Comparison of ENCODE assay signal across 21 cellular contexts in the genomic region with DNA sequence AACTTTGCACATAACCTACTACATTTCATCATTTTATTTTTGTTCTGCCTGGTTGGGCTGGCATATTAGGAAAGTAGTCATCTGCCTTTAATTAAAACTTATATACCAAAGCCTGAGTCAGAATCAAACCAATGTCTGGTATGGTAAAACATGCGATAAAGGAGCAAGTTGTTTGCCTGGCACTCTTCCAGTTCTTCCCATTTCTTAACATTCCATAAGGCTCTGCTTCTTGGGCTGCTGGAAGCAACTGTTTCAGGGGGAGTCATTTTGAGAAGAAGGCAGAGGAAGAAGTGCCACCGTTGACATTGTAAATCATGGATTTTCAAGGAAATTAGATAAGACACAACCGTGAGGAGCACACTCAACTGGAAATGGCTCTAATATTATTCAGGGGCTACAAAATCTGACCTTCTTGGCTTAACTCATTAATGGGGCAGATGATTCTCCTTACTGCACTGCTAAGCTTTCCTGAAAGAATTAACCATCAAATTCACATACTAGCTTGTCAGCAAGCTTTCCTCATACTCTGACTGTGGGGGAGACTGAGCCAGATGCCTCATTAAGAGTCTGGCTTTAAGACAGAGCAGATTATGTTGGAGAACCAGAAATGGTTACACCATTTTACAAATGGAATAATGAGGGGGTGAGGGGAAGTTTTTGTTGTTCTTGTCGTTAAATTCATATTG.
A peak's percentile ranks its signal among the peaks of the same experiment; 100 is the strongest.
DNase-seq lines count a peak whose midpoint lies in the region; ATAC-seq, FAIRE-seq and TF ChIP-seq lines count a peak whose summit lies in the region.
"Had no signal": no experiment of that assay in that cellular context is flagged by ENCODE, and none has a peak within 500 bp of the region (broad histone marks: within the 10 kb centered on the region; RNA-seq: fewer than 3 reads in every experiment).

No MANE protein-coding gene starts in this region.

- H3K9me3 Mint-ChIP-seq in astrocyte (ENCODE audit: unreplicated experiment) = no peaks in the 10 kb centered on the region
- H3K9me3 Mint-ChIP-seq: CD4-positive, alpha-beta T cell had no signal

- H3F3A ChIP-seq in smooth muscle cell (ENCODE audit: low read depth) = no peaks in the 10 kb centered on the region

- H3K9me3 ChIP-seq in astrocyte (ENCODE audit: insufficient read depth, low read depth, low read length) = no peaks in the 10 kb centered on the region
- H3K9me3 ChIP-seq in smooth muscle cell (replicated peaks; ENCODE audit: low read depth) = no peaks in the 10 kb centered on the region

- H3K27ac ChIP-seq in astrocyte (ENCODE audit: low read depth, low read length) (peak overlapping the region; percentile 1), smooth muscle cell (ENCODE audit: low read depth) (peak overlapping the region; percentile 22)
- H3K27ac ChIP-seq: epithelial cell of prostate had no signal

- 36% methylated on average over 4 of the region's 4 CpGs for WGBS in smooth muscle cell (ENCODE audit: low lambda C conversion rate)

- H3K27ac Mint-ChIP-seq in astrocyte (ENCODE audit: unreplicated experiment) = no peak overlapping the region
- H3K27ac Mint-ChIP-seq: CD4-positive, alpha-beta T cell had no signal

- ATAC-seq in HG02588 (IDR thresholded peaks at IDR 0.05; ENCODE audit: unreplicated experiment) = no peak
- ATAC-seq: HepG2 had no signal

- H3K9ac ChIP-seq in astrocyte (ENCODE audit: low read length) = no peak overlapping the region
- H3K9ac ChIP-seq in smooth muscle cell (ENCODE audit: low read depth) = no peak overlapping the region

- H3K4me1 ChIP-seq in astrocyte (ENCODE audit: insufficient read depth, low read length) (peaks cover 7% of the 10 kb centered on the region), smooth muscle cell (ENCODE audit: low read depth) (no peaks in the 10 kb centered on the region)

- H3K36me3 Mint-ChIP-seq in astrocyte (ENCODE audit: low read depth, unreplicated experiment) = no peaks in the 10 kb centered on the region

- H2AFZ ChIP-seq in astrocyte (ENCODE audit: low read depth, low read length) (no peak overlapping the region), smooth muscle cell (ENCODE audit: low read depth) (no peak overlapping the region)

- H3K36me3 ChIP-seq in astrocyte (ENCODE audit: insufficient read depth, low read length) (no peaks in the 10 kb centered on the region), smooth muscle cell (ENCODE audit: low read depth) (no peaks in the 10 kb centered on the region)

- TF ChIP-seq CTCF in astrocyte (IDR thresholded peaks at IDR 0.05; ENCODE audit: insufficient read depth, low read depth, low read length) (no peak), foreskin fibroblast (IDR thresholded peaks at IDR 0.05; ENCODE audit: low read depth, low read length) (no peak), smooth muscle cell (IDR thresholded peaks at IDR 0.05; ENCODE audit: borderline replicate concordance, insufficient read depth, poor library complexity, severe bottlenecking) (no peak)

- peak; percentile 67 for DNase-seq in GM04504 (ENCODE audit: low read depth)
- DNase-seq in astrocyte (ENCODE audit: low read depth) = peak; percentile 92
- DNase-seq in foreskin fibroblast = peak; percentile 32 to 93
- no peak for DNase-seq in smooth muscle cell (lab: John Stamatoyannopoulos, UW; ENCODE audit: unreplicated experiment)
- no peak for DNase-seq in activated CD8-positive, alpha-beta memory T cell treated with anti-CD3 and anti-CD28 coated beads, Interleukin-2, amount 50 U/mL, for 4 hours
- DNase-seq in NCI-H526 (lab: John Stamatoyannopoulos, UW) = no peak
- DNase-seq: activated CD4-positive, CD25-positive, alpha-beta regulatory T cell; activated CD8-positive, alpha-beta memory T cell treated with anti-CD3 and anti-CD28 coated beads for 24 hours; CD4-positive, alpha-beta T cell; cortex of kidney; DMS79 treated with DMSO at 0.1 percent for 48 hours; GOT3; hippocampal formation; NCI-H2029 treated with DMSO at 0.1 percent for 48 hours; NCI-H748 treated with DMSO at 0.1 percent for 48 hours; posterior cingulate gyrus; T-helper 1 cell had no signal

- peaks cover 4% of the 10 kb centered on the region for H3K27me3 Mint-ChIP-seq in astrocyte (ENCODE audit: low read depth, unreplicated experiment)
- H3K27me3 Mint-ChIP-seq: CD4-positive, alpha-beta T cell had no signal

- no peak for FAIRE-seq in astrocyte (lab: Jason Lieb, UNC)
- FAIRE-seq: HepG2, RCC 7860 had no signal

- H3K4me3 ChIP-seq in astrocyte (ENCODE audit: insufficient read depth, low read depth, low read length) (no peak overlapping the region), foreskin fibroblast (ENCODE audit: low read depth in 1 of 2, low read length in 2 of 2) (no peak overlapping the region), smooth muscle cell (no peak overlapping the region)

- H3K27me3 ChIP-seq in astrocyte (ENCODE audit: insufficient read depth, low read length) = no peaks in the 10 kb centered on the region
- no peaks in the 10 kb centered on the region for H3K27me3 ChIP-seq in smooth muscle cell (ENCODE audit: low read depth)

- no peaks in the 10 kb centered on the region for H3K79me2 ChIP-seq in astrocyte (ENCODE audit: insufficient read depth, low read length)
- no peaks in the 10 kb centered on the region for H3K79me2 ChIP-seq in smooth muscle cell (ENCODE audit: low read depth)

- H3K4me3 Mint-ChIP-seq in astrocyte (ENCODE audit: unreplicated experiment) = no peak overlapping the region
- H3K4me3 Mint-ChIP-seq: CD4-positive, alpha-beta T cell had no signal

- peak overlapping the region; percentile 35 for H3K4me2 ChIP-seq in astrocyte (ENCODE audit: low read length)
- peak overlapping the region; percentile 5 for H3K4me2 ChIP-seq in smooth muscle cell

- H4K20me1 ChIP-seq in astrocyte (ENCODE audit: insufficient read depth, low read length) = no peaks in the 10 kb centered on the region
- H4K20me1 ChIP-seq in smooth muscle cell (ENCODE audit: low read depth) = no peaks in the 10 kb centered on the region

- H3K4me1 Mint-ChIP-seq in astrocyte (ENCODE audit: low read depth, unreplicated experiment) = peaks cover 5% of the 10 kb centered on the region

Comparison
In these comparisons a context has a peak if more than half of its experiments do, and no peak if none do; other contexts are left out.
1. DNase-seq: peak in GM04504 (single experiment), astrocyte (single experiment) and foreskin fibroblast (2 of 2); none in smooth muscle cell (single experiment), activated CD8-positive, alpha-beta memory T cell treated with anti-CD3 and anti-CD28 coated beads, Interleukin-2, amount 50 U/mL, for 4 hours (single experiment) and NCI-H526 (0 of 2).